ENCODE assay signal across 2 cellular contexts in genomic region chr11:99505831-99506230, GRCh38.
TF ChIP-seq lines count a peak whose summit lies in the region.

No MANE protein-coding gene starts in this region.

TF ChIP-seq in GM23338, 12 proteins besides CTCF, POLR2A, EP300 and RAD21 (continued from another document):
- TF ChIP-seq ZNF462 (CRISPR knock-in tag; IDR thresholded peaks at IDR 0.05) (no peak), NANOG (IDR thresholded peaks at IDR 0.05; ENCODE audit: borderline replicate concordance) (no peak), CREB1 (CRISPR knock-in tag; IDR thresholded peaks at IDR 0.05; ENCODE audit: low read depth) (no peak), POLR2AphosphoS5 (IDR thresholded peaks at IDR 0.05; ENCODE audit: low read depth) (no peak), ZNF331 (CRISPR knock-in tag; IDR thresholded peaks at IDR 0.05; ENCODE audit: low read depth) (no peak)

TF ChIP-seq in WTC11, 78 proteins besides CTCF, POLR2A, EP300 and RAD21 (continued from another document):
- TF ChIP-seq PREB (CRISPR knock-in tag; IDR thresholded peaks at IDR 0.05; ENCODE audit: borderline replicate concordance) (no peak), SOX15 (CRISPR knock-in tag; IDR thresholded peaks at IDR 0.05) (no peak), ETV6 (CRISPR knock-in tag; IDR thresholded peaks at IDR 0.05) (no peak), ZBTB43 (CRISPR knock-in tag; IDR thresholded peaks at IDR 0.05) (no peak), JUN (CRISPR knock-in tag; IDR thresholded peaks at IDR 0.05) (no peak), NR3C1 (CRISPR knock-in tag; conservative IDR thresholded peaks at IDR 0.05; ENCODE audit: low read depth) (no peak), EMX1 (CRISPR knock-in tag; IDR thresholded peaks at IDR 0.05) (no peak), ZNF263 (CRISPR knock-in tag; IDR thresholded peaks at IDR 0.05; ENCODE audit: low read depth) (no peak)
